In genomic region chr2:100193334-100193733, GRCh38 we compare ENCODE assay signal across 17 cellular contexts. TPM values are rescaled to one million over a fixed set of nuclear protein-coding genes. Genes with fewer than 3 reads are reported as not detected.
DNase-seq lines count a peak whose midpoint lies in the region; ATAC-seq, FAIRE-seq and TF ChIP-seq lines count a peak whose summit lies in the region.
"Had no signal": no experiment of that assay in that cellular context is flagged by ENCODE, and none has a peak within 500 bp of the region (broad histone marks: within the 10 kb centered on the region; RNA-seq: fewer than 3 reads in every experiment).

No MANE protein-coding gene starts in this region.

- peaks cover 10% of the 10 kb centered on the region for H3K4me1 ChIP-seq in IMR-90 (ENCODE audit: control insufficient read depth, insufficient read depth, low read length)
- peaks cover 3 to 10% of the 10 kb centered on the region in 2 experiments; a peak in 3 of 5 replicates for H3K4me1 ChIP-seq in K562 (replicated peaks in 1 of 2; ENCODE audit: control insufficient read depth in 2 of 2, insufficient read depth in 2 of 2, low read length in 2 of 2)
- peaks cover 15% of the 10 kb centered on the region for H3K4me1 ChIP-seq in mesodermal cell (ENCODE audit: control insufficient read depth, insufficient read depth, low read length, poor library complexity, severe bottlenecking)

- TF ChIP-seq EP300 in K562 (IDR thresholded peaks at IDR 0.05; ENCODE audit: low read length): no peak

- H3K4me3 Mint-ChIP-seq in stimulated activated memory B cell treated with anti-CD40 and anti-IgM and Interleukin-4, amounts not matched to agents 10 μg/mL and 1 μg/mL and 100 μg/mL, for 72 hours: no peak overlapping the region
- H3K4me3 Mint-ChIP-seq in activated T-cell treated with anti-CD3 and anti-CD28 coated beads, Interleukin-2, amount 50 U/mL, for 72 hours: no peak overlapping the region
- H3K4me3 Mint-ChIP-seq: activated CD4-positive, alpha-beta memory T cell treated with anti-CD3 and anti-CD28 coated beads for 36 hours; activated T-cell treated with anti-CD3 and anti-CD28 coated beads, Interleukin-2, amount 50 U/mL, for 4 hours; GM23338; memory B cell; neural crest cell had no signal

- DNase-seq in CMK (ENCODE audit: low read depth) (peak; percentile 47), IMR-90 (no peak), K562 (ENCODE audit: extremely low read depth in 1 of 4, low spot score in 3 of 4) (peak in 1 of 4 experiments; percentile 35), cerebellar nuclear complex (lab: John Stamatoyannopoulos, UW) (no peak)
- no peak for DNase-seq in activated T-cell treated with anti-CD3 and anti-CD28 coated beads, Interleukin-2, amount 50 U/mL, for 72 hours
- no peak for DNase-seq in activated T-cell treated with anti-CD3 and anti-CD28 coated beads, Interleukin-2, amount 50 U/mL, for 48 hours
- DNase-seq: activated CD4-positive, alpha-beta memory T cell treated with anti-CD3 and anti-CD28 coated beads for 36 hours; activated T-cell treated with anti-CD3 and anti-CD28 coated beads, Interleukin-2, amount 50 U/mL, for 4 hours; NCI-H187; NCI-H524 had no signal

- H2AFZ ChIP-seq in IMR-90 (replicated peaks; ENCODE audit: low read length, poor library complexity): no peak overlapping the region
- no peak overlapping the region for H2AFZ ChIP-seq in K562 (ENCODE audit: low read depth, low read length)
- H2AFZ ChIP-seq: GM23338 had no signal

- 74% methylated on average over 4 of the region's 5 CpGs; no CpG with 5 or more reads in 1 of the 2 experiments for WGBS in IMR-90 (ENCODE audit: extremely low coverage in 2 of 2, insufficient read length in 1 of 2), 2 experiments
- 2% methylated on average over 5 of the region's 5 CpGs for WGBS in K562 (ENCODE audit: insufficient coverage, low coverage, missing lambda C conversion rate)
- 81 to 88% methylated on average over 5 of the region's 5 CpGs for WGBS in mesodermal cell (ENCODE audit: insufficient coverage in 2 of 2), 2 experiments

- H3K56ac ChIP-seq in IMR-90 (ENCODE audit: extremely low read depth, insufficient read depth, low read length): no peak overlapping the region

- H3K4me2 ChIP-seq in IMR-90 (ENCODE audit: low read depth, low read length) (no peak overlapping the region), K562 (ENCODE audit: insufficient read depth, low read length) (no peak overlapping the region; the same call in 1 of the 2 replicates)
- H3K4me2 ChIP-seq: GM23338 had no signal

- no peak for TF ChIP-seq CTCF in IMR-90 (conservative IDR thresholded peaks at IDR 0.05; ENCODE audit: low read depth, low read length)
- no peak for TF ChIP-seq CTCF in K562 (IDR thresholded peaks at IDR 0.05 in 2 of 3, conservative IDR thresholded peaks at IDR 0.05 in 1 of 3; ENCODE audit: insufficient read depth in 2 of 3, low read depth in 1 of 3, low read length in 3 of 3)

- TF ChIP-seq POLR2A in IMR-90 (IDR thresholded peaks at IDR 0.05; ENCODE audit: low read depth, low read length) (no peak), K562 (conservative IDR thresholded peaks at IDR 0.05) (no peak)

- ATAC-seq in IMR-90 (ENCODE audit: low read depth) (no peak), K562 (no peak)
- no peak for ATAC-seq in stimulated activated memory B cell treated with anti-CD40 and anti-IgM and Interleukin-4, amounts not matched to agents 10 μg/mL and 1 μg/mL and 100 μg/mL, for 72 hours
- no peak for ATAC-seq in activated T-cell treated with anti-CD3 and anti-CD28 coated beads, Interleukin-2, amount 50 U/mL, for 72 hours (replicated peaks in 1 of 2)
- ATAC-seq: activated T-cell treated with anti-CD3 and anti-CD28 coated beads, Interleukin-2, amount 50 U/mL, for 4 hours; GM23338 had no signal

- H3K27ac ChIP-seq in IMR-90 (ENCODE audit: insufficient read depth, low read length): no peak overlapping the region
- H3K27ac ChIP-seq in K562 (ENCODE audit: extremely low read depth, low read depth, low read length): no peak overlapping the region
- H3K27ac ChIP-seq in mesodermal cell (ENCODE audit: low read depth, low read length, severe bottlenecking): peak overlapping the region; percentile 36

- peaks cover 17% of the 10 kb centered on the region for H3K27me3 Mint-ChIP-seq in stimulated activated memory B cell treated with anti-CD40 and anti-IgM and Interleukin-4, amounts not matched to agents 10 μg/mL and 1 μg/mL and 100 μg/mL, for 72 hours
- no peaks in the 10 kb centered on the region for H3K27me3 Mint-ChIP-seq in activated T-cell treated with anti-CD3 and anti-CD28 coated beads, Interleukin-2, amount 50 U/mL, for 72 hours (ENCODE audit: low read depth)

- H3K36me3 Mint-ChIP-seq in stimulated activated memory B cell treated with anti-CD40 and anti-IgM and Interleukin-4, amounts not matched to agents 10 μg/mL and 1 μg/mL and 100 μg/mL, for 72 hours: no peaks in the 10 kb centered on the region
- no peaks in the 10 kb centered on the region for H3K36me3 Mint-ChIP-seq in activated T-cell treated with anti-CD3 and anti-CD28 coated beads, Interleukin-2, amount 50 U/mL, for 72 hours (ENCODE audit: insufficient read depth in 2 of 2)
- H3K36me3 Mint-ChIP-seq: activated CD4-positive, alpha-beta memory T cell treated with anti-CD3 and anti-CD28 coated beads for 36 hours; memory B cell had no signal

- H2BK5ac ChIP-seq in IMR-90 (ENCODE audit: low read depth, low read length, poor library complexity, severe bottlenecking): no peak overlapping the region

- H3K27me3 ChIP-seq in IMR-90 (ENCODE audit: control insufficient read depth, insufficient read depth, low read length): no peaks in the 10 kb centered on the region
- peaks cover 3 to 17% of the 10 kb centered on the region in 2 experiments; a peak in 2 of 5 replicates for H3K27me3 ChIP-seq in K562 (ENCODE audit: control insufficient read depth in 2 of 2, insufficient read depth in 2 of 2, low read length in 2 of 2)

- in situ Hi-C loops in IMR-90 (cut with MboI; ENCODE audit: low sequenced_read_pairs): no loop called here
- in situ Hi-C loops in K562 (cut with MboI): no loop called here

- no peak overlapping the region for H3K9ac ChIP-seq in IMR-90 (ENCODE audit: low read depth, low read length)
- H3K9ac ChIP-seq in K562 (ENCODE audit: insufficient read depth in 1 of 2, low read depth in 2 of 2, low read length in 2 of 2): no peak overlapping the region

- H3K9me3 Mint-ChIP-seq in stimulated activated memory B cell treated with anti-CD40 and anti-IgM and Interleukin-4, amounts not matched to agents 10 μg/mL and 1 μg/mL and 100 μg/mL, for 72 hours: no peaks in the 10 kb centered on the region
- no peaks in the 10 kb centered on the region for H3K9me3 Mint-ChIP-seq in activated T-cell treated with anti-CD3 and anti-CD28 coated beads, Interleukin-2, amount 50 U/mL, for 72 hours
- H3K9me3 Mint-ChIP-seq: activated CD4-positive, alpha-beta memory T cell treated with anti-CD3 and anti-CD28 coated beads for 36 hours; activated T-cell treated with anti-CD3 and anti-CD28 coated beads, Interleukin-2, amount 50 U/mL, for 4 hours; GM23338; memory B cell had no signal

- H4K91ac ChIP-seq in IMR-90 (ENCODE audit: insufficient read depth, low read depth, low read length): no peak overlapping the region

- peak overlapping the region in 1 of 2 experiments; percentile 50; a peak in 2 of 4 replicates for H4K8ac ChIP-seq in IMR-90 (ENCODE audit: low read depth in 2 of 2, low read length in 2 of 2)

- no peak for TF ChIP-seq RAD21 in IMR-90 (IDR thresholded peaks at IDR 0.05; ENCODE audit: low read length)
- no peak for TF ChIP-seq RAD21 in K562 (CRISPR knock-in tag; conservative IDR thresholded peaks at IDR 0.05 in 1 of 2, IDR thresholded peaks at IDR 0.05 in 1 of 2)

- H3K4me1 Mint-ChIP-seq in stimulated activated memory B cell treated with anti-CD40 and anti-IgM and Interleukin-4, amounts not matched to agents 10 μg/mL and 1 μg/mL and 100 μg/mL, for 72 hours: no peaks in the 10 kb centered on the region
- H3K4me1 Mint-ChIP-seq in activated T-cell treated with anti-CD3 and anti-CD28 coated beads, Interleukin-2, amount 50 U/mL, for 72 hours (ENCODE audit: low read depth): no peaks in the 10 kb centered on the region

- no peak for FAIRE-seq in K562 (lab: Jason Lieb, UNC)
- FAIRE-seq: endometrium, frontal cortex had no signal

- no peak overlapping the region for H2AK9ac ChIP-seq in IMR-90 (replicated peaks; ENCODE audit: low read depth, low read length, poor library complexity)

- no peaks in the 10 kb centered on the region for H3K79me2 ChIP-seq in K562 (ENCODE audit: control insufficient read depth, insufficient read depth, low read length)

- H2AK5ac ChIP-seq in IMR-90 (ENCODE audit: low read depth, low read length): no peak overlapping the region

- dilution Hi-C loops in IMR-90 (cut with HindIII; ENCODE audit: low sequenced_read_pairs, unreplicated experiment): no loop called here

- H3K4ac ChIP-seq in IMR-90 (ENCODE audit: low read depth, low read length): no peak overlapping the region

- H3K4me3 ChIP-seq in IMR-90 (ENCODE audit: insufficient read depth, low read depth, low read length) (no peak overlapping the region), K562 (no peak overlapping the region), mesodermal cell (ENCODE audit: extremely low read depth, insufficient read depth, low read length, poor library complexity, severe bottlenecking) (no peak overlapping the region)
- H3K4me3 ChIP-seq: GM23338 had no signal

- peaks cover 3% of the 10 kb centered on the region; the same call in 1 of the 2 replicates for H3K9me1 ChIP-seq in IMR-90 (ENCODE audit: insufficient read depth, low read length)
- H3K9me1 ChIP-seq in K562 (ENCODE audit: control insufficient read depth, insufficient read depth, low read length): no peaks in the 10 kb centered on the region

- no peak overlapping the region for H4K5ac ChIP-seq in IMR-90 (ENCODE audit: low read depth, low read length)

- H2BK120ac ChIP-seq in IMR-90 (ENCODE audit: low read depth, low read length): peak overlapping the region; percentile 51

- no peak overlapping the region for H3K18ac ChIP-seq in IMR-90 (ENCODE audit: low read depth, low read length)

- no peak overlapping the region for H3K27ac Mint-ChIP-seq in stimulated activated memory B cell treated with anti-CD40 and anti-IgM and Interleukin-4, amounts not matched to agents 10 μg/mL and 1 μg/mL and 100 μg/mL, for 72 hours
- no peak overlapping the region for H3K27ac Mint-ChIP-seq in activated T-cell treated with anti-CD3 and anti-CD28 coated beads, Interleukin-2, amount 50 U/mL, for 72 hours
- H3K27ac Mint-ChIP-seq: activated CD4-positive, alpha-beta memory T cell treated with anti-CD3 and anti-CD28 coated beads for 36 hours; GM23338; memory B cell had no signal

- peak overlapping the region; percentile 30; the same call in 1 of the 2 replicates for H3K14ac ChIP-seq in IMR-90 (replicated peaks; ENCODE audit: low read depth, low read length)

- no peak overlapping the region for H2BK15ac ChIP-seq in IMR-90 (ENCODE audit: low read depth, low read length)

- H3K23ac ChIP-seq in IMR-90 (ENCODE audit: low read depth, low read length): no peak overlapping the region

- H3K36me3 ChIP-seq in IMR-90 (ENCODE audit: control insufficient read depth, insufficient read depth, low read length) (no peaks in the 10 kb centered on the region), K562 (ENCODE audit: control insufficient read depth, insufficient read depth, low read length) (no peaks in the 10 kb centered on the region), mesodermal cell (ENCODE audit: control insufficient read depth, insufficient read depth, low read length) (no peaks in the 10 kb centered on the region)

- CTCF ChIA-PET in IMR-90 (lab: Yijun Ruan, JAX): interaction anchor here (0.6 to 0.9 kb wide), 2 partner anchors 16 to 634 kb away, joined by 3 to 4 read pairs; no protein-coding TSS in a partner anchor
- CTCF ChIA-PET in K562 (lab: Yijun Ruan, JAX; ENCODE audit: low intra/inter-chr PET ratio): no interaction called here

- POLR2A ChIA-PET in IMR-90 (lab: Charles Lee; ENCODE audit: unreplicated experiment): no interaction called here
- POLR2A ChIA-PET in K562 (lab: Yijun Ruan, JAX): interaction anchor here (0.9 kb wide), 1 partner anchor 9 kb away, joined by 3 read pairs; no protein-coding TSS in a partner anchor

- no TSS peak for BruUV-seq in IMR-90 (replicated peaks; lab: Mats Ljungman, UMichigan)
- no TSS peak for BruUV-seq in K562 (replicated peaks; lab: Mats Ljungman, UMichigan)

- H3K9me3 ChIP-seq in IMR-90 (ENCODE audit: control insufficient read depth, insufficient read depth, low read length) (no peaks in the 10 kb centered on the region), K562 (replicated peaks; ENCODE audit: control insufficient read depth, insufficient read depth, low read depth, low read length) (no peaks in the 10 kb centered on the region), mesodermal cell (ENCODE audit: control insufficient read depth, low read length) (peaks cover 3% of the 10 kb centered on the region)

- H3K79me1 ChIP-seq in IMR-90 (ENCODE audit: low read depth in 1 of 2, low read length in 2 of 2): no peaks in the 10 kb centered on the region

- H4K20me1 ChIP-seq in IMR-90 (ENCODE audit: insufficient read depth, low read length) (no peaks in the 10 kb centered on the region), K562 (replicated peaks; ENCODE audit: control insufficient read depth, insufficient read depth, low read length) (no peaks in the 10 kb centered on the region)

- H2BK20ac ChIP-seq in IMR-90 (ENCODE audit: low read depth, low read length): 0 out of 2 replicates have a peak overlapping the region, but pooled peaks have one; percentile 28

- intact Hi-C loops in IMR-90 (cut with micrococcal nuclease): no loop called here
- intact Hi-C loops in K562 (cut with micrococcal nuclease): no loop called here

RNA-seq across cellular contexts. Expression of gene AFF3, which starts 50.9 kb away (rescaled TPM):
- 13.9 and 14.3 TPM in 2 replicates for total RNA-seq in IMR-90 (2012; rRNA removed)
- polyA plus RNA-seq in IMR-90 (2012; rRNA removed): 11.8 and 12.9 TPM in 2 replicates
- 6.9 and 9.7 TPM in 2 replicates for polyA plus RNA-seq in IMR-90 (2012; cell fraction: cytosol; rRNA removed)
- 19.3 and 34.3 TPM in 2 replicates for polyA plus RNA-seq in IMR-90 (2012; cell fraction: nucleus; rRNA removed; ENCODE audit: low replicate concordance)
- not detected in 2 replicates for total RNA-seq in K562 (2011; cell fraction: chromatin; rRNA removed; ENCODE audit: low replicate concordance)
- not detected in 2 replicates for total RNA-seq in K562 (2011; cell fraction: nucleolus; rRNA removed)
- not detected in 2 replicates for total RNA-seq in K562 (2011; cell fraction: nucleoplasm; rRNA removed)
- not detected in 2 replicates for total RNA-seq in K562 (2014; rRNA removed)
- total RNA-seq in K562 (2014; rRNA removed; fragmentation: Illumina TruSeq; extraction: Trizol): not detected in 2 replicates
- 0.04 and 0.11 TPM in 2 replicates for total RNA-seq in K562 (2015; rRNA removed; fragmentation: Illumina TruSeq; extraction: Trizol)
- total RNA-seq in K562 (2021): 0.02 and 0.11 TPM in 2 replicates
- polyA plus RNA-seq in K562 (2011; rRNA removed): not detected in 2 replicates
- polyA plus RNA-seq in K562 (2011; cell fraction: cytosol; rRNA removed): not detected in 2 replicates
- not detected in 2 replicates for polyA plus RNA-seq in K562 (2011; cell fraction: nucleus; rRNA removed)
- polyA plus RNA-seq in K562 (2012): under 0.01 and 0.03 TPM in 2 replicates
- polyA plus RNA-seq in K562 (2014; fragmentation: Illumina TruSeq; extraction: Trizol): not detected in 2 replicates
- not detected for polyA plus RNA-seq in K562 (2014; fragmentation: Nextera tagmentation; extraction: Ambion mirVana)
- polyA plus RNA-seq in K562 (2014; rRNA removed): not detected in 2 replicates
- polyA minus RNA-seq in K562 (2011; rRNA and poly(A)+ RNA removed): not detected in 2 replicates
- polyA minus RNA-seq in K562 (2011; cell fraction: cytosol; rRNA and poly(A)+ RNA removed): not detected in 2 replicates
- not detected in 2 replicates for polyA minus RNA-seq in K562 (2011; cell fraction: nucleus; rRNA and poly(A)+ RNA removed)
- 12.8 TPM for polyA plus RNA-seq in mesodermal cell (2013, experiment 1 of 2)
- 6.5 TPM for polyA plus RNA-seq in mesodermal cell (2013, experiment 2 of 2)
- total RNA-seq in activated T-cell treated with anti-CD3 and anti-CD28 coated beads, Interleukin-2, amount 50 U/mL, for 72 hours: 1 to 10 TPM in 1 of 2 donors, under 1 TPM in 1; 0.39 to 2.6 TPM
